ENCODE assay signal across 8 cellular contexts in the genomic region with DNA sequence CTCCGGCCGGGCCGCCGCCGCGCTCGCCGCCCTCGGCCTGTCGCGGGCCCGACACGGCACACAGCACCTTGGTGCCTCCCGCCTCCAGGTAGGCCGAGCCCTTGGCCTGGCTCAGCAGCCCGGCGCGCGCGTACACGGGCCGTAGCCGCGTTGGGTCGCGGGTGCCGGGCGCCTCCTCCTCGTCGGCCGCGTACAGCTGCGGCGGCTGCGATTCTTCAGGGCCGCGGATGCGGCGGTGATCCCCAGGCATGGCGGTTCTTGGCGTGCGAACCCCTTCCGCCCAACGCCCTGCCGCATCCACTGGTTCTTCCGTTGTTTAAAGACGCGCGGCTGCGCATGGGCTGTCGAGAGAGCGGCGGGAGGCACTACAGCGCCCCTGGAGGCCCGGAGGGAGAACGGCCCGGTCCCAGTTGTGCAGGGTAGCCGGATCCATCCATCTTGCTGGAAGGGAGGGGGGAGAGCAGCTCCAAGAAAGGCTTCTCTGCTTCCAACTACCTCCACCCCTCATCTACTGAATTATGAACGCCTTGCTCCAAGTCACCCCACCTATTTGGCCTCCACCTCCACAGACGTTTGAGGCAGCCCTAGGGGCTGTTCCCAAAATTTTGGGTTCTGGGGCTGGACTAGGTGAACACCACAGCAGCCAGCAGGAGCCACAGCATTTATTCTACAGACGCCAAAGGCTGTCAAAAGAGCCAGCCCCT. TPM values are rescaled to one million over a fixed set of nuclear protein-coding genes. Genes with fewer than 3 reads are reported as not detected.
A peak's percentile ranks its signal among the peaks of the same experiment; 100 is the strongest.
DNase-seq lines count a peak whose midpoint lies in the region; ATAC-seq and TF ChIP-seq lines count a peak whose summit lies in the region.

Gene EXOSC6 (minus strand): TSS at position 290 of the 704 bp plus-strand sequence. CDS start 40 bp downstream, at position 250.

- H3K4me1 ChIP-seq in HAP-1 = peaks cover 4% of the 10 kb centered on the region; the same call in 1 of the 2 replicates

- peak; percentile 26 for TF ChIP-seq EP300 in neural cell (conservative IDR thresholded peaks at IDR 0.05; ENCODE audit: poor library complexity, severe bottlenecking)

- DNase-seq in GDM1 (lab: John Stamatoyannopoulos, UW) (peak; percentile 76), HAP-1 (ENCODE audit: low spot score in 2 of 2) (peak; percentile 89 to 95), M059J (ENCODE audit: low read depth) (peak; percentile 93), fibroblast of the conjunctiva (ENCODE audit: low read depth) (peak; percentile 86)
- DNase-seq in activated T-helper 9 cell treated with anti-CD3 and anti-CD28 coated beads, Interleukin-2, amount 50 U/mL, for 16 hours (ENCODE audit: low read depth) = peak; percentile 86
- peak; percentile 95 for DNase-seq in stimulated activated naive CD8-positive, alpha-beta T cell treated with anti-CD3 and anti-CD28 coated beads, Interleukin-15, amount 100 ng/mL, for 72 hours

- H2AFZ ChIP-seq in neural cell (ENCODE audit: low read depth, low read length) = peak within 1 kb of the TSS; percentile 2

- H3K9me3 ChIP-seq in HAP-1 = no peaks in the 10 kb centered on the region
- H3K9me3 ChIP-seq in neural cell (ENCODE audit: low read length) = no peaks in the 10 kb centered on the region

- H3F3A ChIP-seq in neural cell (ENCODE audit: insufficient read depth, low read length, poor library complexity, severe bottlenecking) = peaks cover 4% of the 10 kb centered on the region

- peak; percentile 88 for ATAC-seq in stimulated activated naive CD8-positive, alpha-beta T cell treated with anti-CD3 and anti-CD28 coated beads, Interleukin-15, amount 100 ng/mL, for 72 hours

- H3K27me3 ChIP-seq in HAP-1 (ENCODE audit: low read depth) = no peaks in the 10 kb centered on the region
- H3K27me3 ChIP-seq in neural cell (ENCODE audit: insufficient read depth, low read depth, low read length) = no peaks in the 10 kb centered on the region

- TF ChIP-seq RAD21 in neural cell (conservative IDR thresholded peaks at IDR 0.05) = no peak

- H3K4me2 ChIP-seq in neural cell (ENCODE audit: low read length) = peak within 1 kb of the TSS; percentile 30

- TF ChIP-seq CTCF in neural cell (IDR thresholded peaks at IDR 0.05; ENCODE audit: poor library complexity, severe bottlenecking) = peak; percentile 99

- no peaks in the 10 kb centered on the region for H3K9me3 Mint-ChIP-seq in stimulated activated naive CD8-positive, alpha-beta T cell treated with anti-CD3 and anti-CD28 coated beads, Interleukin-15, amount 100 ng/mL, for 72 hours

- no peaks in the 10 kb centered on the region for H3K9me2 ChIP-seq in neural cell (ENCODE audit: insufficient read depth, low read length)

- TF ChIP-seq POLR2A in Raji (IDR thresholded peaks at IDR 0.05; ENCODE audit: insufficient read depth, low read depth, low read length) = peak; percentile 91

- H3K9ac ChIP-seq in neural cell (ENCODE audit: low read length) = peak within 1 kb of the TSS; percentile 80

- peak within 1 kb of the TSS; percentile 66 for H3K4me3 ChIP-seq in HAP-1
- peak within 1 kb of the TSS; percentile 79 for H3K4me3 ChIP-seq in neural cell (ENCODE audit: low read length)

- in situ Hi-C loops in HAP-1 (cut with MboI; ENCODE audit: low sequenced_read_pairs) = no loop called here

- peak within 1 kb of the TSS; percentile 77 for H3K27ac ChIP-seq in neural cell (ENCODE audit: low read length)

- H3K27me3 Mint-ChIP-seq in stimulated activated naive CD8-positive, alpha-beta T cell treated with anti-CD3 and anti-CD28 coated beads, Interleukin-15, amount 100 ng/mL, for 72 hours = no peaks in the 10 kb centered on the region

- H3K36me3 ChIP-seq in HAP-1 (replicated peaks) (peaks cover 53% of the 10 kb centered on the region), neural cell (ENCODE audit: insufficient read depth, low read length) (no peaks in the 10 kb centered on the region)

- H3K4me1 Mint-ChIP-seq in stimulated activated naive CD8-positive, alpha-beta T cell treated with anti-CD3 and anti-CD28 coated beads, Interleukin-15, amount 100 ng/mL, for 72 hours = peaks cover 45% of the 10 kb centered on the region

- H3K27ac Mint-ChIP-seq in stimulated activated naive CD8-positive, alpha-beta T cell treated with anti-CD3 and anti-CD28 coated beads, Interleukin-15, amount 100 ng/mL, for 72 hours = peak within 1 kb of the TSS; percentile 96 to 97

- peaks cover 15% of the 10 kb centered on the region for H3K79me2 ChIP-seq in neural cell (replicated peaks; ENCODE audit: insufficient read depth, low read length)

- H3K4me3 Mint-ChIP-seq in stimulated activated naive CD8-positive, alpha-beta T cell treated with anti-CD3 and anti-CD28 coated beads, Interleukin-15, amount 100 ng/mL, for 72 hours = peak within 1 kb of the TSS; percentile 85 to 89

- H4K20me1 ChIP-seq in neural cell (ENCODE audit: insufficient read depth) = no peaks in the 10 kb centered on the region

TF ChIP-seq in neural cell, 6 proteins besides CTCF, POLR2A, EP300 and RAD21:
- TF ChIP-seq EZH2 (IDR thresholded peaks at IDR 0.05; ENCODE audit: borderline replicate concordance, insufficient read depth, low read length, poor library complexity, severe bottlenecking) (no peak), MXI1 (conservative IDR thresholded peaks at IDR 0.05; ENCODE audit: poor library complexity, severe bottlenecking) (peak; percentile 93), SMC3 (conservative IDR thresholded peaks at IDR 0.05; ENCODE audit: poor library complexity) (peak; percentile 37), POLR2AphosphoS5 (IDR thresholded peaks at IDR 0.05) (peak; percentile 99), TAF1 (IDR thresholded peaks at IDR 0.05; ENCODE audit: low read depth) (peak; percentile 73)
- TF ChIP-seq, protein P1, sequence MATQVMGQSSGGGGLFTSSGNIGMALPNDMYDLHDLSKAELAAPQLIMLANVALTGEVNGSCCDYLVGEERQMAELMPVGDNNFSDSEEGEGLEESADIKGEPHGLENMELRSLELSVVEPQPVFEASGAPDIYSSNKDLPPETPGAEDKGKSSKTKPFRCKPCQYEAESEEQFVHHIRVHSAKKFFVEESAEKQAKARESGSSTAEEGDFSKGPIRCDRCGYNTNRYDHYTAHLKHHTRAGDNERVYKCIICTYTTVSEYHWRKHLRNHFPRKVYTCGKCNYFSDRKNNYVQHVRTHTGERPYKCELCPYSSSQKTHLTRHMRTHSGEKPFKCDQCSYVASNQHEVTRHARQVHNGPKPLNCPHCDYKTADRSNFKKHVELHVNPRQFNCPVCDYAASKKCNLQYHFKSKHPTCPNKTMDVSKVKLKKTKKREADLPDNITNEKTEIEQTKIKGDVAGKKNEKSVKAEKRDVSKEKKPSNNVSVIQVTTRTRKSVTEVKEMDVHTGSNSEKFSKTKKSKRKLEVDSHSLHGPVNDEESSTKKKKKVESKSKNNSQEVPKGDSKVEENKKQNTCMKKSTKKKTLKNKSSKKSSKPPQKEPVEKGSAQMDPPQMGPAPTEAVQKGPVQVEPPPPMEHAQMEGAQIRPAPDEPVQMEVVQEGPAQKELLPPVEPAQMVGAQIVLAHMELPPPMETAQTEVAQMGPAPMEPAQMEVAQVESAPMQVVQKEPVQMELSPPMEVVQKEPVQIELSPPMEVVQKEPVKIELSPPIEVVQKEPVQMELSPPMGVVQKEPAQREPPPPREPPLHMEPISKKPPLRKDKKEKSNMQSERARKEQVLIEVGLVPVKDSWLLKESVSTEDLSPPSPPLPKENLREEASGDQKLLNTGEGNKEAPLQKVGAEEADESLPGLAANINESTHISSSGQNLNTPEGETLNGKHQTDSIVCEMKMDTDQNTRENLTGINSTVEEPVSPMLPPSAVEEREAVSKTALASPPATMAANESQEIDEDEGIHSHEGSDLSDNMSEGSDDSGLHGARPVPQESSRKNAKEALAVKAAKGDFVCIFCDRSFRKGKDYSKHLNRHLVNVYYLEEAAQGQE (IDR thresholded peaks at IDR 0.05; ENCODE audit: borderline replicate concordance) = peak; percentile 67

RNA-seq across cellular contexts. Expression of gene EXOSC6, which starts in this region (rescaled TPM):
- total RNA-seq in M059J (2014; rRNA removed; shearing (Covaris generic)) = 12.1 and 21.4 TPM in 2 replicates
- polyA plus RNA-seq in neural cell = 45.3 and 56.6 TPM in 2 replicates
- polyA minus RNA-seq in neural cell = 60.3 and 67.7 TPM in 2 replicates

Comparison
In these comparisons a context has a peak if more than half of its experiments do, and no peak if none do; other contexts are left out.
1. Peak in every context shown above with its lines: DNase-seq, ATAC-seq, H3K4me3 ChIP-seq and H3K27ac ChIP-seq.